Comparison of ENCODE assay signal across 8 cellular contexts in the genomic region with DNA sequence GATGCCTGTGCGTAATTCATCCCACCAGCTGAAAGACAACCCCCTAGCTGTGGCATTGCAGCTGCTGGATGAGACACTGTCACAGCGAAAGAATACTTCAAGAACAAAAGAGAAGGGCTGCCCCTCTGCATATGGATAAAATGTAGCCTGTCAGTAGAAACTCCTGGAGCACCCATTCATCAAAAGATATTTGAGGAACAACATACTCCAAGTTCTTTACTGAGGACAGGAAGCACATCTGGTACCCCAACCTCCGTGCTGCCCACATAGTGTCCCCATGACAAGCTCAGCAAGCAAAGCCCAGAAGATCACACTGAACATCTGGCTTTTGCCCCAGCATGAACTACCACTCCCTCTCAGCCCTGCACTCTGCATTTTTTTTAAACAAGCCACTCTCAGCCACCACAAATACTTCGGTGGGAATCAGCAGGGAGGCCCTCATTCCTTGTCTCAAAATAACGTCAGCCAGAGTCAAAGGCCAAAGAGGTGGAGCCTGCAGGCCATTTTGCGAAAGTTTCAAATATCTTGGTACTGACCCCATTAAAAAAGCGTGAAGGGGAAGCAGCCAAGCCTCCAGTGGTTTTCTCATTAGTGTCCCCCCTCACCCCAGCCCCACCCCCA. TPM values are rescaled to one million over a fixed set of nuclear protein-coding genes. Genes with fewer than 3 reads are reported as not detected.
DNase-seq lines count a peak whose midpoint lies in the region; TF ChIP-seq lines count a peak whose summit lies in the region.

No MANE protein-coding gene starts in this region.

- H3K27me3 ChIP-seq in brain microvascular endothelial cell (replicated peaks) (no peaks in the 10 kb centered on the region), spleen (replicated peaks in 1 of 7) (no peaks in the 10 kb centered on the region)

- no peak for TF ChIP-seq POLR2A in spleen (IDR thresholded peaks at IDR 0.05)

- peak overlapping the region; percentile 99 for H3K27ac ChIP-seq in brain microvascular endothelial cell
- peak overlapping the region in 7 of 8 donors; percentile 3 to 95 (median 89) for H3K27ac ChIP-seq in spleen

- H3K4me1 ChIP-seq in spleen, result peaks cover 21 to 71% (median 46%) of the 10 kb centered on the region in 6 donors

- H3K4me3 ChIP-seq in brain microvascular endothelial cell (ENCODE audit: low read depth, low read length), result peak overlapping the region; percentile 100
- H3K4me3 ChIP-seq in spleen, result peak overlapping the region; percentile 16 to 99 (median 82)

- intact Hi-C loops in spleen (cut with DNase I; ENCODE audit: low total_unique reads), result loop anchor here (5.0 to 10.0 kb wide), 2 partner anchors 55 to 737 kb away; no protein-coding TSS in a partner anchor

- in situ Hi-C loops in brain microvascular endothelial cell (cut with HindIII; ENCODE audit: low pct_ligation_motif_present, low sequenced_read_pairs), result loop anchor here (25.0 kb wide), 1 partner anchor 388 kb away; no protein-coding TSS in a partner anchor

- TF ChIP-seq CTCF in brain microvascular endothelial cell (IDR thresholded peaks at IDR 0.05; ENCODE audit: low read depth, low read length, missing control alignments) (peak; percentile 30), spleen (IDR thresholded peaks at IDR 0.05 in 8 of 11, conservative IDR thresholded peaks at IDR 0.05 in 3 of 11) (no peak)

- H3K9me3 ChIP-seq in spleen, result no peaks in the 10 kb centered on the region

- H3K36me3 ChIP-seq in brain microvascular endothelial cell (replicated peaks), result peaks cover 26% of the 10 kb centered on the region
- H3K36me3 ChIP-seq in spleen, result peaks cover 0 to 4% (median 0%) of the 10 kb centered on the region in 6 donors

- 22 to 35% (median 30%) methylated on average over 7 of the region's 7 CpGs for WGBS in spleen, 5 donors

- DNase-seq in DMS 273 (lab: John Stamatoyannopoulos, UW; ENCODE audit: unreplicated experiment) (peak; percentile 70), DMS 273 treated with DMSO at 0.1 percent for 48 hours (lab: John Stamatoyannopoulos, UW) (no peak), NCI-H2107 treated with DMSO at 0.1 percent for 48 hours (lab: John Stamatoyannopoulos, UW; ENCODE audit: unreplicated experiment) (peak; percentile 45), brain microvascular endothelial cell (peak; percentile 98), inferior parietal cortex (ENCODE audit: extremely low spot score) (peak; percentile 32), spleen (no peak), activated gamma-delta T cell (lab: John Stamatoyannopoulos, UW) (no peak), T-helper 9 cell (no peak)

RNA-seq across cellular contexts. Expression of gene CREB3L2, which starts 1.7 kb away (rescaled TPM):
- 10 to 100 TPM; 29.3 to 68.4 (median 44.9) TPM for total RNA-seq in spleen
- polyA plus RNA-seq in spleen, result 1 to 10 TPM; 3.5 to 6.1 (median 5.4) TPM

Comparison
In these comparisons a context has a peak if more than half of its experiments do, and no peak if none do; other contexts are left out.
1. DNase-seq: peak in DMS 273 (single experiment), NCI-H2107 treated with DMSO at 0.1 percent for 48 hours (single experiment), brain microvascular endothelial cell (single experiment) and inferior parietal cortex (single experiment); none in DMS 273 treated with DMSO at 0.1 percent for 48 hours (single experiment), spleen (single experiment), activated gamma-delta T cell (single experiment) and T-helper 9 cell (single experiment).